Comparison of ENCODE assay signal across 1 cellular context in genomic region chr3:194304186-194304917, GRCh38.
TF ChIP-seq lines count a peak whose summit lies in the region.

No MANE protein-coding gene starts in this region.

TF ChIP-seq in K562, 482 proteins besides CTCF, POLR2A, EP300 and RAD21:
- peak; percentile 63 for TF ChIP-seq ZNF316 (IDR thresholded peaks at IDR 0.05)
- no peak for TF ChIP-seq ZNF551 (CRISPR knock-in tag; IDR thresholded peaks at IDR 0.05)
